In the genomic region with DNA sequence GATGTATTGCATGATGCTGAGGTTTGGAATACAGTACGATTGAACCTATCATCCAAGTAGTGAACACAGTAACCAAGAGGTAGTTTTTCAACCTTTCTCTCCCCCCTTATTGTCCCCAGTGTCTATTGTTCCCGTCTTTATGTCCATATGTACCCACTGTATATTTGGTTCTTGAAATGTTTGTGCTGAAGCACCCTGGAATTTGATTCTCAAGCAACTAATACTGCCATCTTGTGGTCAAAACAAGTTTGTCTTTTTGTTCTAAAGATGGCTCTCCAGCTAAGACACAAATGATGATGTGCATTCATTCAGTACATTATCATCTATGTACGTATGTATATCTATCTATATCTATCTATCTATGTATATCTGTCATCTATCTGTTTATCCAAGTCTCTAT, we compare ENCODE assay signal across 8 cellular contexts. TPM values are rescaled to one million over a fixed set of nuclear protein-coding genes. Genes with fewer than 3 reads are reported as not detected.
DNase-seq lines count a peak whose midpoint lies in the region; ATAC-seq and TF ChIP-seq lines count a peak whose summit lies in the region.

No MANE protein-coding gene starts in this region.

- no peak overlapping the region for H3K4me2 ChIP-seq in DOHH2 (ENCODE audit: low read length)

- no peaks in the 10 kb centered on the region for H3F3A ChIP-seq in DOHH2 (ENCODE audit: control insufficient read depth, insufficient read depth)

- no peak overlapping the region for H3K4me3 Mint-ChIP-seq in WTC11

- CTCF ChIA-PET in WTC11 (lab: Charles Lee), result interaction anchor here (0.6 to 2.6 kb wide), 12 partner anchors 9 to 345 kb away, joined by 3 to 10 read pairs (median 4); partner anchors contain the start of genes ALG13 and DCX

- no peaks in the 10 kb centered on the region for H3K27me3 Mint-ChIP-seq in WTC11 (ENCODE audit: low read depth)

- POLR2A ChIA-PET in WTC11 (lab: Charles Lee), result no interaction called here

- no peak overlapping the region for H3K27ac ChIP-seq in DOHH2 (ENCODE audit: low read depth, low read length)

- peak; percentile 41 for ATAC-seq in GM21786 (IDR thresholded peaks at IDR 0.05; ENCODE audit: unreplicated experiment)
- no peak for ATAC-seq in WTC11

- no peaks in the 10 kb centered on the region for H3K79me2 ChIP-seq in DOHH2 (ENCODE audit: control insufficient read depth, low read length)

- DNase-seq in NCI-H2081 (lab: John Stamatoyannopoulos, UW) (peak; percentile 77 to 88), WTC11 (ENCODE audit: low spot score) (no peak), inferior parietal cortex (ENCODE audit: extremely low spot score) (peak; percentile 73), OCI-M2 (lab: John Stamatoyannopoulos, UW; ENCODE audit: unreplicated experiment) (no peak), HK-2 (ENCODE audit: unreplicated experiment) (no peak), ureter (ENCODE audit: low spot score) (no peak)

- no peaks in the 10 kb centered on the region for H3K36me3 ChIP-seq in DOHH2 (ENCODE audit: control insufficient read depth, low read length)

- no peaks in the 10 kb centered on the region for H3K4me1 ChIP-seq in DOHH2 (ENCODE audit: control insufficient read depth, low read length)

- no peaks in the 10 kb centered on the region for H4K20me1 ChIP-seq in DOHH2 (ENCODE audit: control insufficient read depth, insufficient read depth, low read depth, low read length)

- no peaks in the 10 kb centered on the region for H3K9me3 ChIP-seq in DOHH2 (ENCODE audit: control insufficient read depth, insufficient read depth, low read length)

- no peaks in the 10 kb centered on the region for H3K9me2 ChIP-seq in DOHH2 (replicated peaks; ENCODE audit: control insufficient read depth, low read length)

- H3K27ac Mint-ChIP-seq in WTC11, result no peak overlapping the region

- no peaks in the 10 kb centered on the region for H3K9me3 Mint-ChIP-seq in WTC11

- H3K4me3 ChIP-seq in DOHH2 (ENCODE audit: low read length), result no peak overlapping the region

- H3K36me3 Mint-ChIP-seq in WTC11, result no peaks in the 10 kb centered on the region

- no peaks in the 10 kb centered on the region for H3K27me3 ChIP-seq in DOHH2 (ENCODE audit: control insufficient read depth, low read length)

- TF ChIP-seq CTCF in DOHH2 (IDR thresholded peaks at IDR 0.05; ENCODE audit: low read depth, low read length, poor library complexity, severe bottlenecking), result peak; percentile 52
- TF ChIP-seq CTCF in WTC11 (IDR thresholded peaks at IDR 0.05), result peak; percentile 33; the same call in 1 of the 2 replicates

- peaks cover 18% of the 10 kb centered on the region for H3K4me1 Mint-ChIP-seq in WTC11

TF ChIP-seq in WTC11, 78 proteins besides CTCF, POLR2A, EP300 and RAD21 (continues in another document):
- TF ChIP-seq ZMAT4 (CRISPR knock-in tag; IDR thresholded peaks at IDR 0.05) (no peak), GRHL2 (CRISPR knock-in tag; IDR thresholded peaks at IDR 0.05; ENCODE audit: insufficient replicate concordance, severe bottlenecking) (no peak), SMAD3 (CRISPR knock-in tag; IDR thresholded peaks at IDR 0.05; ENCODE audit: borderline replicate concordance) (no peak), ZNF416 (CRISPR knock-in tag; IDR thresholded peaks at IDR 0.05) (no peak), ARID4B (CRISPR knock-in tag; IDR thresholded peaks at IDR 0.05; ENCODE audit: borderline replicate concordance) (no peak), ZNF532 (CRISPR knock-in tag; IDR thresholded peaks at IDR 0.05; ENCODE audit: borderline replicate concordance) (no peak), MLX (CRISPR knock-in tag; IDR thresholded peaks at IDR 0.05) (no peak), NR1H2 (CRISPR knock-in tag; IDR thresholded peaks at IDR 0.05) (no peak)
- TF ChIP-seq, protein P1, sequence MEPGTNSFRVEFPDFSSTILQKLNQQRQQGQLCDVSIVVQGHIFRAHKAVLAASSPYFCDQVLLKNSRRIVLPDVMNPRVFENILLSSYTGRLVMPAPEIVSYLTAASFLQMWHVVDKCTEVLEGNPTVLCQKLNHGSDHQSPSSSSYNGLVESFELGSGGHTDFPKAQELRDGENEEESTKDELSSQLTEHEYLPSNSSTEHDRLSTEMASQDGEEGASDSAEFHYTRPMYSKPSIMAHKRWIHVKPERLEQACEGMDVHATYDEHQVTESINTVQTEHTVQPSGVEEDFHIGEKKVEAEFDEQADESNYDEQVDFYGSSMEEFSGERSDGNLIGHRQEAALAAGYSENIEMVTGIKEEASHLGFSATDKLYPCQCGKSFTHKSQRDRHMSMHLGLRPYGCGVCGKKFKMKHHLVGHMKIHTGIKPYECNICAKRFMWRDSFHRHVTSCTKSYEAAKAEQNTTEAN (CRISPR knock-in tag; IDR thresholded peaks at IDR 0.05), result no peak
- TF ChIP-seq, protein P2, sequence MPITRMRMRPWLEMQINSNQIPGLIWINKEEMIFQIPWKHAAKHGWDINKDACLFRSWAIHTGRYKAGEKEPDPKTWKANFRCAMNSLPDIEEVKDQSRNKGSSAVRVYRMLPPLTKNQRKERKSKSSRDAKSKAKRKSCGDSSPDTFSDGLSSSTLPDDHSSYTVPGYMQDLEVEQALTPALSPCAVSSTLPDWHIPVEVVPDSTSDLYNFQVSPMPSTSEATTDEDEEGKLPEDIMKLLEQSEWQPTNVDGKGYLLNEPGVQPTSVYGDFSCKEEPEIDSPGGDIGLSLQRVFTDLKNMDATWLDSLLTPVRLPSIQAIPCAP (CRISPR knock-in tag; IDR thresholded peaks at IDR 0.05), result no peak

RNA-seq across cellular contexts. Expression of gene DCX, which starts 33.5 kb away (rescaled TPM):
- total RNA-seq in WTC11 (2021), result 2.1 to 2.4 TPM (median 2.2 TPM) in 3 replicates
- not detected for total RNA-seq in ureter

Comparison
In these comparisons a context has a peak if more than half of its experiments do, and no peak if none do; other contexts are left out.
1. DNase-seq: peak in NCI-H2081 (2 of 2) and inferior parietal cortex (single experiment); none in WTC11 (single experiment), OCI-M2 (single experiment), HK-2 (single experiment) and ureter (single experiment).